In the genomic region with DNA sequence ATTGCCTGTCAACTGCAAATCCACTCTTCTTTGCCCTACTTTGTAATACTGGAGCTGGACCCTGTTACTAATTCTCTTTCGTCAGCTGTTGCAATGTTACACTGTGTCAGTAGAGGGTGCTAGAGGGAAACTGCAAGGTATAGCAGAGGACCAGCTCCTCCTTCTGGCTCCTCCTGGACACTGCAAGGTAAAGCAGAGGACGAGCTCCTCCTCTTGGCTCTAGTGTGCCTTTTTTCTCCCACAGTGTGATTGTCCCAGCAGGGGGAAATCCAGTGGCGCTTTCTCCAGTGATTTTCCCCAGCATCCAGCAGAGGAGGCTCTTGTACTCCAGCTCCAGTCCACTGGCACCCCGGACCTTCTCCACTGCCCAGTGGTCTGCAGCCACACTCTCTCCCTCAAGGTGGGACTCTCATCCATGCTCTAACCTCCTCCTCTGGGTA, we compare ENCODE assay signal across 8 cellular contexts.
DNase-seq lines count a peak whose midpoint lies in the region; ATAC-seq and TF ChIP-seq lines count a peak whose summit lies in the region.

No MANE protein-coding gene starts in this region.

- ATAC-seq in GM18517 (IDR thresholded peaks at IDR 0.05; ENCODE audit: unreplicated experiment) (peak; percentile 73), HG03025 (IDR thresholded peaks at IDR 0.05; ENCODE audit: low FRiP score, unreplicated experiment) (peak; percentile 58)

- peak; percentile 93 for DNase-seq in A172 (ENCODE audit: low spot score)
- DNase-seq in NCI-H2029 (lab: John Stamatoyannopoulos, UW), result peak; percentile 85
- peak; percentile 69 for DNase-seq in T-helper 9 cell
- DNase-seq in astrocyte of the cerebellum (ENCODE audit: low read depth), result peak; percentile 81
- peak in 36 of 51 donors; percentile 2 to 73 (median 37) for DNase-seq in hypothalamus (lab: John Stamatoyannopoulos, UW)
- DNase-seq in smooth muscle cell of the brain vasculature (ENCODE audit: low read depth, low spot score), result peak; percentile 72

- in situ Hi-C loops in astrocyte of the cerebellum (cut with HindIII; ENCODE audit: low sequenced_read_pairs), result no loop called here

- H3K4me3 ChIP-seq in astrocyte of the cerebellum (ENCODE audit: low read depth, low read length), result no peak overlapping the region

- peak; percentile 100 for TF ChIP-seq CTCF in astrocyte of the cerebellum (IDR thresholded peaks at IDR 0.05; ENCODE audit: low read depth, low read length, missing control alignments)

Comparison
In these comparisons a context has a peak if more than half of its experiments do, and no peak if none do; other contexts are left out.
1. DNase-seq: peak in every context shown above with its lines; median percentile 93 in A172; 85 in NCI-H2029; 81 in astrocyte of the cerebellum; 72 in smooth muscle cell of the brain vasculature; 69 in T-helper 9 cell; 37 in hypothalamus.